Comparison of ENCODE assay signal across 23 cellular contexts in genomic region chr2:118853129-118853640, GRCh38. TPM values are rescaled to one million over a fixed set of nuclear protein-coding genes. Genes with fewer than 3 reads are reported as not detected.
DNase-seq lines count a peak whose midpoint lies in the region; ATAC-seq and TF ChIP-seq lines count a peak whose summit lies in the region.
"Had no signal": no experiment of that assay in that cellular context is flagged by ENCODE, and none has a peak within 500 bp of the region (broad histone marks: within the 10 kb centered on the region; RNA-seq: fewer than 3 reads in every experiment).

No MANE protein-coding gene starts in this region.

- H3K4me2 ChIP-seq in GM23338 = peak overlapping the region; percentile 86
- H3K4me2 ChIP-seq: BLaER1 treated with 17β-estradiol and CSF1 and Interleukin-3, amounts not matched to agents 10 nM and 100 nM; KMS-11 had no signal

- H3K4me3 Mint-ChIP-seq in GM23338 = peak overlapping the region; percentile 64
- peak overlapping the region; percentile 59 for H3K4me3 Mint-ChIP-seq in nephron progenitor cell

- no peaks in the 10 kb centered on the region for H3K9me2 ChIP-seq in GM23338 (ENCODE audit: insufficient read depth)

- H3K27ac Mint-ChIP-seq in GM23338 (no peak overlapping the region), nephron progenitor cell (no peak overlapping the region)

- H3K4me3 ChIP-seq in GM23338 (peak overlapping the region; percentile 60), ectodermal cell (ENCODE audit: insufficient read depth, low read depth, low read length) (peak overlapping the region; percentile 30)
- H3K4me3 ChIP-seq: esophagus squamous epithelium, heart right ventricle, mucosa of descending colon, thoracic aorta had no signal

- 1% methylated on average over 24 to 25 of the region's 25 CpGs for WGBS in ectodermal cell, 2 experiments

- H3K4me1 ChIP-seq in ES-I3 (ENCODE audit: insufficient read depth, low read length) (peaks cover 14% of the 10 kb centered on the region), GM23338 (ENCODE audit: insufficient read depth) (peaks cover 86% of the 10 kb centered on the region), ectodermal cell (ENCODE audit: control insufficient read depth, insufficient read depth, low read length) (peaks cover 31% of the 10 kb centered on the region)
- H3K4me1 ChIP-seq: parathyroid adenoma had no signal

- peaks cover 100% of the 10 kb centered on the region for H3K27me3 Mint-ChIP-seq in GM23338 (ENCODE audit: insufficient read depth, low read depth, poor library complexity)
- peaks cover 100% of the 10 kb centered on the region for H3K27me3 Mint-ChIP-seq in nephron progenitor cell (ENCODE audit: low read depth, poor library complexity)

- peaks cover 8% of the 10 kb centered on the region for H3K9me3 Mint-ChIP-seq in GM23338
- peaks cover 4% of the 10 kb centered on the region for H3K9me3 Mint-ChIP-seq in nephron progenitor cell

- H2AFZ ChIP-seq in GM23338 = peak overlapping the region; percentile 18; the same call in 1 of the 2 replicates
- H2AFZ ChIP-seq: parathyroid adenoma had no signal

- TF ChIP-seq CTCF in GM23338 (conservative IDR thresholded peaks at IDR 0.05; ENCODE audit: low read depth in 2 of 2) (no peak), nephron progenitor cell (IDR thresholded peaks at IDR 0.05) (no peak)

- H3F3A ChIP-seq in GM23338 (replicated peaks; ENCODE audit: low read depth) = peaks cover 35% of the 10 kb centered on the region

- no peak overlapping the region for H3K27ac ChIP-seq in GM23338 (ENCODE audit: low read depth)
- no peak overlapping the region for H3K27ac ChIP-seq in ectodermal cell (ENCODE audit: insufficient read depth, low read depth, low read length, poor library complexity, severe bottlenecking)
- H3K27ac ChIP-seq: BLaER1 treated with 17β-estradiol and CSF1 and Interleukin-3, amounts not matched to agents 10 nM and 100 nM; esophagus squamous epithelium; heart right ventricle; KMS-11; parathyroid adenoma; thoracic aorta had no signal

- H3K36me3 ChIP-seq in ES-I3 (ENCODE audit: insufficient read depth, low read length) = no peaks in the 10 kb centered on the region
- no peaks in the 10 kb centered on the region for H3K36me3 ChIP-seq in GM23338 (ENCODE audit: insufficient read depth)
- no peaks in the 10 kb centered on the region for H3K36me3 ChIP-seq in ectodermal cell (ENCODE audit: control insufficient read depth, insufficient read depth, low read length)
- H3K36me3 ChIP-seq: BLaER1 treated with 17β-estradiol and CSF1 and Interleukin-3, amounts not matched to agents 10 nM and 100 nM; esophagus squamous epithelium; heart right ventricle; thoracic aorta had no signal

- H3K36me3 Mint-ChIP-seq in GM23338 (ENCODE audit: low read depth) (peaks cover 2% of the 10 kb centered on the region; the same call in 2 of the 3 replicates), nephron progenitor cell (ENCODE audit: low read depth) (no peaks in the 10 kb centered on the region)

- ATAC-seq in GM23338 (no peak), HG02571 (IDR thresholded peaks at IDR 0.05; ENCODE audit: unreplicated experiment) (no peak)
- ATAC-seq: heart right ventricle, mucosa of descending colon had no signal

- no peaks in the 10 kb centered on the region for H3K79me2 ChIP-seq in GM23338 (replicated peaks; ENCODE audit: insufficient read depth)
- H3K79me2 ChIP-seq: parathyroid adenoma had no signal

- H3K4me1 Mint-ChIP-seq in GM23338 = peaks cover 61% of the 10 kb centered on the region
- peaks cover 46% of the 10 kb centered on the region for H3K4me1 Mint-ChIP-seq in nephron progenitor cell

- H4K20me1 ChIP-seq in GM23338 (replicated peaks; ENCODE audit: insufficient read depth) = peaks cover 15% of the 10 kb centered on the region

- peak overlapping the region; percentile 18; the same call in 1 of the 2 replicates for H3K9ac ChIP-seq in ES-I3 (ENCODE audit: low read depth, low read length)
- H3K9ac ChIP-seq: BLaER1 treated with 17β-estradiol and CSF1 and Interleukin-3, amounts not matched to agents 10 nM and 100 nM; KMS-11; parathyroid adenoma had no signal

- H3K27me3 ChIP-seq in GM23338 (ENCODE audit: insufficient read depth) = peaks cover 100% of the 10 kb centered on the region
- H3K27me3 ChIP-seq in ectodermal cell (ENCODE audit: control insufficient read depth, insufficient read depth, low read length, poor library complexity, severe bottlenecking) = peaks cover 100% of the 10 kb centered on the region

- H3K9me3 ChIP-seq in ES-I3 (ENCODE audit: control insufficient read depth, insufficient read depth, low read length) (no peaks in the 10 kb centered on the region), ectodermal cell (ENCODE audit: control insufficient read depth, low read length) (no peaks in the 10 kb centered on the region)
- H3K9me3 ChIP-seq: esophagus squamous epithelium, heart right ventricle, mucosa of descending colon, thoracic aorta had no signal

- DNase-seq in GM23338 (ENCODE audit: low spot score) (no peak), nephron progenitor cell (no peak), middle frontal gyrus (ENCODE audit: extremely low spot score, low spot score) (no peak)
- no peak for DNase-seq in stimulated activated CD4-positive, alpha-beta T cell treated with anti-CD3 and anti-CD28 coated beads, Interleukin-4, amount 100 ng/mL, for 1 hour
- DNase-seq: activated CD4-positive, CD25-positive, alpha-beta regulatory T cell treated with anti-CD3 and anti-CD28 coated beads, Interleukin-2, amount 50 U/mL, for 72 hours; esophagus squamous epithelium; GF-D8; heart right ventricle; kidney glomerular epithelial cell; mucosa of descending colon; NCI-H1048; NCI-H2081; NCI-H510A treated with DMSO at 0.1 percent for 48 hours; SIG-M5; small intestine had no signal

TF ChIP-seq in GM23338, 12 proteins besides CTCF, POLR2A, EP300 and RAD21:
- peak; percentile 65 for TF ChIP-seq EZH2phosphoT487 (IDR thresholded peaks at IDR 0.05; ENCODE audit: unreplicated experiment)
- TF ChIP-seq ZNF114 (CRISPR knock-in tag; IDR thresholded peaks at IDR 0.05) = no peak
- TF ChIP-seq ZNF331 (CRISPR knock-in tag; IDR thresholded peaks at IDR 0.05; ENCODE audit: low read depth) = no peak
- peak; percentile 90 for TF ChIP-seq EZH2 (IDR thresholded peaks at IDR 0.05; ENCODE audit: low read depth, unreplicated experiment)
- TF ChIP-seq CREB1 (CRISPR knock-in tag; IDR thresholded peaks at IDR 0.05; ENCODE audit: low read depth) = no peak
- no peak for TF ChIP-seq STAT1 (IDR thresholded peaks at IDR 0.05; ENCODE audit: unreplicated experiment)

RNA-seq across cellular contexts. Expression of gene EN1, which starts 5.7 kb away (rescaled TPM):
- total RNA-seq in GM23338 (2014; rRNA removed; shearing (Covaris generic)) = 0.24 TPM in 1 of 2 replicates, not detected in the other
- 0.09 and 0.21 TPM in 2 replicates for polyA plus RNA-seq in GM23338 (2016; fragmentation: Nextera tagmentation; extraction: Ambion mirVana)
- 15.6 TPM for polyA plus RNA-seq in ectodermal cell (2013, experiment 1 of 4)
- polyA plus RNA-seq in ectodermal cell (2013, experiment 2 of 4) = 8.8 TPM
- polyA plus RNA-seq in ectodermal cell (2013, experiment 3 of 4) = 12.8 TPM
- 9.6 TPM for polyA plus RNA-seq in ectodermal cell (2013, experiment 4 of 4)
- total RNA-seq: esophagus squamous epithelium, mucosa of descending colon, OCI-LY7, thoracic aorta had no signal
- polyA plus RNA-seq: heart right ventricle, small intestine had no signal
